ENCODE assay signal across 2 cellular contexts in the genomic region with DNA sequence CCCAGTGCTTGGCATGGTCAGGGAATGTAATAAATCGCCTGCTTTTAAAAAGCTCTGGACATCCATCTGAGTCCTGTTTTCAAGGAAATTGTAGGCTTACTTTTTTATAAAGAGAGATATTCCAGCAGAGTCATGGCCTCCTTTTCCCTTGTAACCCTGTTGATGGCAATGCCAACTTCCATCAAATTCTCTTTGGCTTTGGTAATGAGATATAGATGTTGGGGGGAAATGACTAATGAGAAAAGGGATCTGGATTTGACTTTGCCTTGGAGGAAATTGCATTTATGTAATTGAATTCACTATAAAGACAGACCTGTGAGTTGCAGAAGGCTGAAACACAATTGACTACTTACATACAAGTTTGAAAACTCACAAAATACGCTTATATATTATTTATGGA.
TF ChIP-seq lines count a peak whose summit lies in the region.

No MANE protein-coding gene starts in this region.

TF ChIP-seq in SK-N-SH, 30 proteins besides CTCF, POLR2A, EP300 and RAD21:
- TF ChIP-seq, protein P1, sequence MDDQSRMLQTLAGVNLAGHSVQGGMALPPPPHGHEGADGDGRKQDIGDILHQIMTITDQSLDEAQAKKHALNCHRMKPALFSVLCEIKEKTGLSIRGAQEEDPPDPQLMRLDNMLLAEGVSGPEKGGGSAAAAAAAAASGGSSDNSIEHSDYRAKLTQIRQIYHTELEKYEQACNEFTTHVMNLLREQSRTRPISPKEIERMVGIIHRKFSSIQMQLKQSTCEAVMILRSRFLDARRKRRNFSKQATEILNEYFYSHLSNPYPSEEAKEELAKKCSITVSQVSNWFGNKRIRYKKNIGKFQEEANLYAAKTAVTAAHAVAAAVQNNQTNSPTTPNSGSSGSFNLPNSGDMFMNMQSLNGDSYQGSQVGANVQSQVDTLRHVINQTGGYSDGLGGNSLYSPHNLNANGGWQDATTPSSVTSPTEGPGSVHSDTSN (IDR thresholded peaks at IDR 0.05) = peak; percentile 69
- TF ChIP-seq TCF12 (IDR thresholded peaks at IDR 0.05) (peak; percentile 86), CHD2 (IDR thresholded peaks at IDR 0.05; ENCODE audit: low read length, partially characterized antibody) (peak; percentile 49), FOSL2 (IDR thresholded peaks at IDR 0.05; ENCODE audit: borderline replicate concordance, low read depth) (no peak), GATA2 (CRISPR knock-in tag; IDR thresholded peaks at IDR 0.05) (peak; percentile 23; the same call in 1 of the 2 replicates), JUND (IDR thresholded peaks at IDR 0.05) (peak; percentile 17; the same call in 1 of the 2 replicates), POLR2AphosphoS5 (IDR thresholded peaks at IDR 0.05; ENCODE audit: low read depth, low read length) (peak; percentile 46; the same call in 1 of the 2 replicates), MXI1 (IDR thresholded peaks at IDR 0.05; ENCODE audit: low read depth, low read length) (no peak), RCOR1 (IDR thresholded peaks at IDR 0.05; ENCODE audit: low read length) (peak; percentile 79)

TF ChIP-seq in WTC11, 78 proteins besides CTCF, POLR2A, EP300 and RAD21 (continued from another document):
- TF ChIP-seq, protein P2, sequence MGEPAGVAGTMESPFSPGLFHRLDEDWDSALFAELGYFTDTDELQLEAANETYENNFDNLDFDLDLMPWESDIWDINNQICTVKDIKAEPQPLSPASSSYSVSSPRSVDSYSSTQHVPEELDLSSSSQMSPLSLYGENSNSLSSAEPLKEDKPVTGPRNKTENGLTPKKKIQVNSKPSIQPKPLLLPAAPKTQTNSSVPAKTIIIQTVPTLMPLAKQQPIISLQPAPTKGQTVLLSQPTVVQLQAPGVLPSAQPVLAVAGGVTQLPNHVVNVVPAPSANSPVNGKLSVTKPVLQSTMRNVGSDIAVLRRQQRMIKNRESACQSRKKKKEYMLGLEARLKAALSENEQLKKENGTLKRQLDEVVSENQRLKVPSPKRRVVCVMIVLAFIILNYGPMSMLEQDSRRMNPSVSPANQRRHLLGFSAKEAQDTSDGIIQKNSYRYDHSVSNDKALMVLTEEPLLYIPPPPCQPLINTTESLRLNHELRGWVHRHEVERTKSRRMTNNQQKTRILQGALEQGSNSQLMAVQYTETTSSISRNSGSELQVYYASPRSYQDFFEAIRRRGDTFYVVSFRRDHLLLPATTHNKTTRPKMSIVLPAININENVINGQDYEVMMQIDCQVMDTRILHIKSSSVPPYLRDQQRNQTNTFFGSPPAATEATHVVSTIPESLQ (CRISPR knock-in tag; IDR thresholded peaks at IDR 0.05) = no peak
- TF ChIP-seq, protein P3, sequence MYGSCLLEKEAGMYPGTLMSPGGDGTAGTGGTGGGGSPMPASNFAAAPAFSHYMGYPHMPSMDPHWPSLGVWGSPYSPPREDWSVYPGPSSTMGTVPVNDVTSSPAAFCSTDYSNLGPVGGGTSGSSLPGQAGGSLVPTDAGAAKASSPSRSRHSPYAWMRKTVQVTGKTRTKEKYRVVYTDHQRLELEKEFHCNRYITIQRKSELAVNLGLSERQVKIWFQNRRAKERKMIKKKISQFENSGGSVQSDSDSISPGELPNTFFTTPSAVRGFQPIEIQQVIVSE (CRISPR knock-in tag; IDR thresholded peaks at IDR 0.05; ENCODE audit: borderline replicate concordance) = no peak
- no peak for TF ChIP-seq JAZF1 (CRISPR knock-in tag; IDR thresholded peaks at IDR 0.05)
- TF ChIP-seq, protein P4, sequence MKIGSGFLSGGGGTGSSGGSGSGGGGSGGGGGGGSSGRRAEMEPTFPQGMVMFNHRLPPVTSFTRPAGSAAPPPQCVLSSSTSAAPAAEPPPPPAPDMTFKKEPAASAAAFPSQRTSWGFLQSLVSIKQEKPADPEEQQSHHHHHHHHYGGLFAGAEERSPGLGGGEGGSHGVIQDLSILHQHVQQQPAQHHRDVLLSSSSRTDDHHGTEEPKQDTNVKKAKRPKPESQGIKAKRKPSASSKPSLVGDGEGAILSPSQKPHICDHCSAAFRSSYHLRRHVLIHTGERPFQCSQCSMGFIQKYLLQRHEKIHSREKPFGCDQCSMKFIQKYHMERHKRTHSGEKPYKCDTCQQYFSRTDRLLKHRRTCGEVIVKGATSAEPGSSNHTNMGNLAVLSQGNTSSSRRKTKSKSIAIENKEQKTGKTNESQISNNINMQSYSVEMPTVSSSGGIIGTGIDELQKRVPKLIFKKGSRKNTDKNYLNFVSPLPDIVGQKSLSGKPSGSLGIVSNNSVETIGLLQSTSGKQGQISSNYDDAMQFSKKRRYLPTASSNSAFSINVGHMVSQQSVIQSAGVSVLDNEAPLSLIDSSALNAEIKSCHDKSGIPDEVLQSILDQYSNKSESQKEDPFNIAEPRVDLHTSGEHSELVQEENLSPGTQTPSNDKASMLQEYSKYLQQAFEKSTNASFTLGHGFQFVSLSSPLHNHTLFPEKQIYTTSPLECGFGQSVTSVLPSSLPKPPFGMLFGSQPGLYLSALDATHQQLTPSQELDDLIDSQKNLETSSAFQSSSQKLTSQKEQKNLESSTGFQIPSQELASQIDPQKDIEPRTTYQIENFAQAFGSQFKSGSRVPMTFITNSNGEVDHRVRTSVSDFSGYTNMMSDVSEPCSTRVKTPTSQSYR (CRISPR knock-in tag; IDR thresholded peaks at IDR 0.05) = no peak
- TF ChIP-seq, protein P5, sequence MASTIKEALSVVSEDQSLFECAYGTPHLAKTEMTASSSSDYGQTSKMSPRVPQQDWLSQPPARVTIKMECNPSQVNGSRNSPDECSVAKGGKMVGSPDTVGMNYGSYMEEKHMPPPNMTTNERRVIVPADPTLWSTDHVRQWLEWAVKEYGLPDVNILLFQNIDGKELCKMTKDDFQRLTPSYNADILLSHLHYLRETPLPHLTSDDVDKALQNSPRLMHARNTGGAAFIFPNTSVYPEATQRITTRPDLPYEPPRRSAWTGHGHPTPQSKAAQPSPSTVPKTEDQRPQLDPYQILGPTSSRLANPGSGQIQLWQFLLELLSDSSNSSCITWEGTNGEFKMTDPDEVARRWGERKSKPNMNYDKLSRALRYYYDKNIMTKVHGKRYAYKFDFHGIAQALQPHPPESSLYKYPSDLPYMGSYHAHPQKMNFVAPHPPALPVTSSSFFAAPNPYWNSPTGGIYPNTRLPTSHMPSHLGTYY (CRISPR knock-in tag; IDR thresholded peaks at IDR 0.05) = no peak
- no peak for TF ChIP-seq NR1H2 (CRISPR knock-in tag; IDR thresholded peaks at IDR 0.05)
- no peak for TF ChIP-seq ZNF232 (CRISPR knock-in tag; IDR thresholded peaks at IDR 0.05)
- TF ChIP-seq, protein P6, sequence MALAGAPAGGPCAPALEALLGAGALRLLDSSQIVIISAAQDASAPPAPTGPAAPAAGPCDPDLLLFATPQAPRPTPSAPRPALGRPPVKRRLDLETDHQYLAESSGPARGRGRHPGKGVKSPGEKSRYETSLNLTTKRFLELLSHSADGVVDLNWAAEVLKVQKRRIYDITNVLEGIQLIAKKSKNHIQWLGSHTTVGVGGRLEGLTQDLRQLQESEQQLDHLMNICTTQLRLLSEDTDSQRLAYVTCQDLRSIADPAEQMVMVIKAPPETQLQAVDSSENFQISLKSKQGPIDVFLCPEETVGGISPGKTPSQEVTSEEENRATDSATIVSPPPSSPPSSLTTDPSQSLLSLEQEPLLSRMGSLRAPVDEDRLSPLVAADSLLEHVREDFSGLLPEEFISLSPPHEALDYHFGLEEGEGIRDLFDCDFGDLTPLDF (CRISPR knock-in tag; IDR thresholded peaks at IDR 0.05) = no peak
- TF ChIP-seq, protein P7, sequence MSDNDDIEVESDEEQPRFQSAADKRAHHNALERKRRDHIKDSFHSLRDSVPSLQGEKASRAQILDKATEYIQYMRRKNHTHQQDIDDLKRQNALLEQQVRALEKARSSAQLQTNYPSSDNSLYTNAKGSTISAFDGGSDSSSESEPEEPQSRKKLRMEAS (CRISPR knock-in tag; IDR thresholded peaks at IDR 0.05) = no peak
- TF ChIP-seq FOXP1 (CRISPR knock-in tag; IDR thresholded peaks at IDR 0.05; ENCODE audit: borderline replicate concordance) = no peak
- TF ChIP-seq NFE2L1 (CRISPR knock-in tag; IDR thresholded peaks at IDR 0.05) = no peak
- no peak for TF ChIP-seq CBFB (CRISPR knock-in tag; IDR thresholded peaks at IDR 0.05; ENCODE audit: low read depth)
TF ChIP-seq in WTC11: peak in this region for 0.
